27 cellular contexts compared by ENCODE assay signal in genomic region chr4:52865305-52865704, GRCh38. TPM values are rescaled to one million over a fixed set of nuclear protein-coding genes. Genes with fewer than 3 reads are reported as not detected.
DNase-seq lines count a peak whose midpoint lies in the region; ATAC-seq, FAIRE-seq and TF ChIP-seq lines count a peak whose summit lies in the region.
"Had no signal": no experiment of that assay in that cellular context is flagged by ENCODE, and none has a peak within 500 bp of the region (broad histone marks: within the 10 kb centered on the region; RNA-seq: fewer than 3 reads in every experiment).

No MANE protein-coding gene starts in this region.

- DNase-seq in left ventricle myocardium inferior = no peak
- no peak for DNase-seq in Right ventricle myocardium superior
- no peak for DNase-seq in glutamatergic neuron
- no peak for DNase-seq in trophoblast cell
- DNase-seq in SKM-1 (lab: John Stamatoyannopoulos, UW; ENCODE audit: unreplicated experiment) = no peak
- DNase-seq in GM19239 (ENCODE audit: insufficient read length, low spot score) = no peak
- DNase-seq: ACHN; activated CD4-positive, alpha-beta memory T cell treated with anti-CD3 and anti-CD28 coated beads for 36 hours; activated CD4-positive, alpha-beta T cell treated with anti-CD3 and anti-CD28 coated beads for 1 hour; activated CD8-positive, alpha-beta memory T cell treated with anti-CD3 and anti-CD28 coated beads, Interleukin-2, amount 50 U/mL, for 4 hours; activated naive CD4-positive, alpha-beta T cell; body of pancreas; CD4-positive, alpha-beta memory T cell; effector CD4-positive, alpha-beta T cell; H7; KBM-7; lower lobe of right lung; MG63; mucosa of descending colon; natural killer cell; NCI-H526; stimulated activated naive B cell treated with anti-CD40 and anti-IgM and Interleukin-4, amounts not matched to agents 10 μg/mL and 1 μg/mL and 100 μg/mL, for 72 hours had no signal

- peaks cover 10% of the 10 kb centered on the region for H3K79me2 ChIP-seq in trophoblast cell (ENCODE audit: control insufficient read depth, insufficient read depth, low read length, poor library complexity)

- no peak overlapping the region for H4K91ac ChIP-seq in trophoblast cell (ENCODE audit: low read depth, low read length)

- peak overlapping the region; percentile 58 for H3K4me3 Mint-ChIP-seq in glutamatergic neuron (ENCODE audit: unreplicated experiment)
- H3K4me3 Mint-ChIP-seq: activated CD4-positive, alpha-beta memory T cell treated with anti-CD3 and anti-CD28 coated beads for 36 hours; B cell; CD4-positive, alpha-beta memory T cell; natural killer cell; stimulated activated naive B cell treated with anti-CD40 and anti-IgM and Interleukin-4, amounts not matched to agents 10 μg/mL and 1 μg/mL and 100 μg/mL, for 72 hours had no signal

- H3K4me1 Mint-ChIP-seq in glutamatergic neuron (ENCODE audit: low read depth, unreplicated experiment) = peaks cover 49% of the 10 kb centered on the region

- peaks cover 4% of the 10 kb centered on the region for H3K36me3 Mint-ChIP-seq in glutamatergic neuron (ENCODE audit: unreplicated experiment)
- H3K36me3 Mint-ChIP-seq: activated CD4-positive, alpha-beta memory T cell treated with anti-CD3 and anti-CD28 coated beads for 36 hours; CD4-positive, alpha-beta memory T cell; natural killer cell had no signal

- H3K27me3 ChIP-seq in left ventricle myocardium inferior (ENCODE audit: low read depth) (peaks cover 4% of the 10 kb centered on the region), trophoblast cell (ENCODE audit: insufficient read depth, low read length) (no peaks in the 10 kb centered on the region)
- H3K27me3 ChIP-seq: body of pancreas had no signal

- H3K9me3 ChIP-seq in left ventricle myocardium inferior (replicated peaks) = no peaks in the 10 kb centered on the region
- H3K9me3 ChIP-seq in trophoblast cell (ENCODE audit: insufficient read depth, low read depth, low read length) = no peaks in the 10 kb centered on the region
- H3K9me3 ChIP-seq: body of pancreas, lower lobe of right lung, MG63, mucosa of descending colon had no signal

- H4K12ac ChIP-seq in trophoblast cell (ENCODE audit: low read depth, low read length) = no peak overlapping the region

- no peak overlapping the region for H4K8ac ChIP-seq in trophoblast cell (ENCODE audit: low read depth, low read length)

- peaks cover 28% of the 10 kb centered on the region for H3K9me3 Mint-ChIP-seq in glutamatergic neuron (ENCODE audit: unreplicated experiment)
- H3K9me3 Mint-ChIP-seq: activated CD4-positive, alpha-beta memory T cell treated with anti-CD3 and anti-CD28 coated beads for 36 hours; natural killer cell; stimulated activated naive B cell treated with anti-CD40 and anti-IgM and Interleukin-4, amounts not matched to agents 10 μg/mL and 1 μg/mL and 100 μg/mL, for 72 hours had no signal

- no peak overlapping the region for H3K4ac ChIP-seq in trophoblast cell (ENCODE audit: low read depth, low read length)

- H3K14ac ChIP-seq in trophoblast cell (ENCODE audit: low read length) = no peak overlapping the region

- ATAC-seq in Right ventricle myocardium superior (ENCODE audit: poor library complexity) = no peak
- no peak for ATAC-seq in GM18868 (IDR thresholded peaks at IDR 0.05; ENCODE audit: unreplicated experiment)
- ATAC-seq: body of pancreas; mucosa of descending colon; natural killer cell; Right ventricle myocardium inferior; stimulated activated naive B cell treated with anti-CD40 and anti-IgM and Interleukin-4, amounts not matched to agents 10 μg/mL and 1 μg/mL and 100 μg/mL, for 72 hours had no signal

- no peak overlapping the region for H2BK5ac ChIP-seq in trophoblast cell (ENCODE audit: low read depth, low read length, poor library complexity)

- no peak overlapping the region for H3K9ac ChIP-seq in trophoblast cell (ENCODE audit: low read length)

- intact Hi-C loops in left ventricle myocardium inferior (cut with micrococcal nuclease) (loop anchor here (10.0 kb wide), 1 partner anchor 141 kb away; no protein-coding TSS in a partner anchor), Right ventricle myocardium superior (cut with DNase I) (no loop called here)

- peak overlapping the region; percentile 58 for H3K27ac ChIP-seq in left ventricle myocardium inferior (replicated peaks)
- no peak overlapping the region for H3K27ac ChIP-seq in trophoblast cell (ENCODE audit: low read depth, low read length)
- H3K27ac ChIP-seq: body of pancreas, lower lobe of right lung had no signal

- H3K23ac ChIP-seq in trophoblast cell (ENCODE audit: low read length) = no peak overlapping the region

- H2BK12ac ChIP-seq in trophoblast cell (ENCODE audit: low read length) = no peak overlapping the region

- H3K79me1 ChIP-seq in trophoblast cell (ENCODE audit: low read length) = peaks cover 30% of the 10 kb centered on the region

- no CpG with 5 or more reads among the region's 9 CpGs for WGBS in trophoblast cell (ENCODE audit: extremely low coverage, insufficient coverage, insufficient read length)

- peaks cover 17% of the 10 kb centered on the region for H3K27me3 Mint-ChIP-seq in glutamatergic neuron (ENCODE audit: unreplicated experiment)

- H3K4me1 ChIP-seq in left ventricle myocardium inferior (peaks cover 89% of the 10 kb centered on the region), trophoblast cell (ENCODE audit: control insufficient read depth in 1 of 2, insufficient read depth in 2 of 2, low read length in 2 of 2) (peaks cover 25 to 34% of the 10 kb centered on the region in 2 experiments)

- H2BK120ac ChIP-seq in trophoblast cell (ENCODE audit: insufficient read depth, low read length, poor library complexity) = no peak overlapping the region

- H2AFZ ChIP-seq in trophoblast cell (ENCODE audit: insufficient read depth, low read length, poor library complexity) = no peak overlapping the region

- no peak for FAIRE-seq in GM19239 (lab: Jason Lieb, UNC)
- FAIRE-seq: HTR-8/SVneo, urothelium cell line had no signal

- H3K4me3 ChIP-seq in left ventricle myocardium inferior (peak overlapping the region; percentile 86), trophoblast cell (ENCODE audit: low read depth, low read length) (no peak overlapping the region)
- H3K4me3 ChIP-seq: body of pancreas, lower lobe of right lung, MG63, mucosa of descending colon had no signal

- peak overlapping the region; percentile 53 for H3K4me2 ChIP-seq in trophoblast cell (ENCODE audit: low read length)

- H3K27ac Mint-ChIP-seq in glutamatergic neuron (ENCODE audit: unreplicated experiment) = no peak overlapping the region
- H3K27ac Mint-ChIP-seq: activated CD4-positive, alpha-beta memory T cell treated with anti-CD3 and anti-CD28 coated beads for 36 hours; B cell; CD4-positive, alpha-beta memory T cell; natural killer cell; stimulated activated naive B cell treated with anti-CD40 and anti-IgM and Interleukin-4, amounts not matched to agents 10 μg/mL and 1 μg/mL and 100 μg/mL, for 72 hours had no signal

- H2AK5ac ChIP-seq in trophoblast cell (ENCODE audit: low read length) = no peak overlapping the region

- H3K36me3 ChIP-seq in left ventricle myocardium inferior (no peaks in the 10 kb centered on the region), trophoblast cell (ENCODE audit: control insufficient read depth in 1 of 2, insufficient read depth in 2 of 2, low read length in 2 of 2) (peaks cover 11 to 22% of the 10 kb centered on the region in 2 experiments)
- H3K36me3 ChIP-seq: lower lobe of right lung had no signal

- peak overlapping the region; percentile 16 for H3K18ac ChIP-seq in trophoblast cell (ENCODE audit: low read length)

- TF ChIP-seq CTCF in left ventricle myocardium inferior (IDR thresholded peaks at IDR 0.05; ENCODE audit: borderline replicate concordance) (no peak), glutamatergic neuron (IDR thresholded peaks at IDR 0.05; ENCODE audit: partially characterized antibody, unreplicated experiment) (no peak)

RNA-seq across cellular contexts. Expression of gene RASL11B, which starts 3.2 kb away (rescaled TPM):
- 8.7 TPM for total RNA-seq in left ventricle myocardium inferior
- total RNA-seq in Right ventricle myocardium superior = 5.4 TPM
- total RNA-seq in glutamatergic neuron (ENCODE audit: unreplicated experiment) = 24.8 TPM
- 19.2 and 20.7 TPM in 2 replicates for polyA plus RNA-seq in trophoblast cell (2013)
- total RNA-seq: CD4-positive, alpha-beta memory T cell; natural killer cell had no signal
